ENCODE assay signal across 8 cellular contexts in genomic region chr1:245156736-245157505, GRCh38. TPM values are rescaled to one million over a fixed set of nuclear protein-coding genes. Genes with fewer than 3 reads are reported as not detected.
DNase-seq lines count a peak whose midpoint lies in the region; ATAC-seq and TF ChIP-seq lines count a peak whose summit lies in the region.

No MANE protein-coding gene starts in this region.

- peak overlapping the region; percentile 49 for H2AFZ ChIP-seq in neural cell (ENCODE audit: low read depth, low read length)

- H3K9me3 ChIP-seq in endodermal cell (ENCODE audit: control insufficient read depth, low read length) (peaks cover 19% of the 10 kb centered on the region), neural cell (ENCODE audit: low read length) (no peaks in the 10 kb centered on the region)

- H3K4me3 ChIP-seq in BJ (ENCODE audit: low read depth, low read length) (peak overlapping the region; percentile 82), endodermal cell (ENCODE audit: low read length) (peak overlapping the region; percentile 96), neural cell (ENCODE audit: low read length) (peak overlapping the region; percentile 91)

- H3K9me3 Mint-ChIP-seq in endodermal cell, result no peaks in the 10 kb centered on the region

- H3K9ac ChIP-seq in endodermal cell (ENCODE audit: extremely low read depth, low read length, poor library complexity, severe bottlenecking) (peak overlapping the region; percentile 61), neural cell (ENCODE audit: low read length) (peak overlapping the region; percentile 75)

- H3K27ac Mint-ChIP-seq in endodermal cell, result peak overlapping the region; percentile 56

- peak; percentile 49 for TF ChIP-seq RAD21 in neural cell (conservative IDR thresholded peaks at IDR 0.05)

- H3F3A ChIP-seq in neural cell (ENCODE audit: insufficient read depth, low read length, poor library complexity, severe bottlenecking), result peaks cover 3% of the 10 kb centered on the region

- H3K4me1 Mint-ChIP-seq in endodermal cell, result peaks cover 10% of the 10 kb centered on the region

- TF ChIP-seq EP300 in neural cell (conservative IDR thresholded peaks at IDR 0.05; ENCODE audit: poor library complexity, severe bottlenecking), result no peak

- no peak for DNase-seq in BJ (ENCODE audit: low read depth)
- DNase-seq in RPMI7951 (ENCODE audit: low read depth), result peak; percentile 56
- peak; percentile 76 for DNase-seq in endodermal cell
- no peak for DNase-seq in activated effector memory CD4-positive, alpha-beta T cell treated with anti-CD3 and anti-CD28 coated beads, Interleukin-2, amount 50 U/mL, for 16 hours
- no peak for DNase-seq in SW 1271 (lab: John Stamatoyannopoulos, UW)
- no peak for DNase-seq in stimulated activated CD4-positive, alpha-beta T cell treated with anti-CD3 and anti-CD28 coated beads, Interleukin-12 subunit alpha, Interleukin-12 subunit beta, amount 100 ng/mL, for 4 hours

- peak overlapping the region; percentile 74 for H3K4me2 ChIP-seq in neural cell (ENCODE audit: low read length)

- peaks cover 13% of the 10 kb centered on the region for H3K36me3 Mint-ChIP-seq in endodermal cell (ENCODE audit: low read depth)

- POLR2A ChIA-PET in BJ (lab: Charles Lee), result interaction anchor here (0.5 to 0.6 kb wide), 2 partner anchors 45 to 813 kb away, joined by 8 to 9 read pairs; no protein-coding TSS in a partner anchor

- H3K36me3 ChIP-seq in BJ (ENCODE audit: control insufficient read depth, insufficient read depth, low read length) (peaks cover 2% of the 10 kb centered on the region; the same call in 1 of the 2 replicates), endodermal cell (ENCODE audit: control insufficient read depth, insufficient read depth, low read length) (peaks cover 27% of the 10 kb centered on the region), neural cell (ENCODE audit: insufficient read depth, low read length) (no peaks in the 10 kb centered on the region)

- H3K27me3 ChIP-seq in BJ (ENCODE audit: control insufficient read depth, insufficient read depth, low read length), result no peaks in the 10 kb centered on the region
- H3K27me3 ChIP-seq in endodermal cell (ENCODE audit: control insufficient read depth, insufficient read depth, low read length, poor library complexity, severe bottlenecking), result peaks cover 13% of the 10 kb centered on the region
- H3K27me3 ChIP-seq in neural cell (ENCODE audit: insufficient read depth, low read depth, low read length), result peaks cover 23% of the 10 kb centered on the region

- peak; percentile 4 for ATAC-seq in GM21390 (IDR thresholded peaks at IDR 0.05; ENCODE audit: unreplicated experiment)

- WGBS in endodermal cell (ENCODE audit: insufficient coverage in 1 of 2, insufficient read length in 1 of 2), 2 experiments, result 3 to 5% methylated on average over 19 to 44 of the region's 44 CpGs

- H3K4me3 Mint-ChIP-seq in endodermal cell, result peak overlapping the region; percentile 72

- no peaks in the 10 kb centered on the region for H3K4me1 ChIP-seq in endodermal cell (ENCODE audit: control insufficient read depth, insufficient read depth, low read length)

- TF ChIP-seq CTCF in BJ (IDR thresholded peaks at IDR 0.05; ENCODE audit: insufficient read depth, low read depth, low read length), result no peak
- TF ChIP-seq CTCF in endodermal cell (conservative IDR thresholded peaks at IDR 0.05), result peak; percentile 9
- peak; percentile 54 for TF ChIP-seq CTCF in neural cell (IDR thresholded peaks at IDR 0.05; ENCODE audit: poor library complexity, severe bottlenecking)

- H3K79me2 ChIP-seq in neural cell (replicated peaks; ENCODE audit: insufficient read depth, low read length), result peaks cover 32% of the 10 kb centered on the region

- H3K27me3 Mint-ChIP-seq in endodermal cell (ENCODE audit: insufficient read depth), result peaks cover 40% of the 10 kb centered on the region

- H4K20me1 ChIP-seq in neural cell (ENCODE audit: insufficient read depth), result no peaks in the 10 kb centered on the region

- H3K27ac ChIP-seq in endodermal cell (ENCODE audit: low read depth, low read length) (no peak overlapping the region), neural cell (ENCODE audit: low read length) (peak overlapping the region; percentile 62)

- CTCF ChIA-PET in BJ (lab: Yijun Ruan, JAX), result interaction anchor here (0.6 to 5.3 kb wide), 36 partner anchors 8 to 1335 kb away, joined by 3 to 58 read pairs (median 3); no protein-coding TSS in a partner anchor

- H3K9me2 ChIP-seq in neural cell (ENCODE audit: insufficient read depth, low read length), result no peaks in the 10 kb centered on the region

TF ChIP-seq in neural cell, 6 proteins besides CTCF, POLR2A, EP300 and RAD21:
- peak; percentile 60 for TF ChIP-seq MXI1 (conservative IDR thresholded peaks at IDR 0.05; ENCODE audit: poor library complexity, severe bottlenecking)
- peak; percentile 72 for TF ChIP-seq SMC3 (conservative IDR thresholded peaks at IDR 0.05; ENCODE audit: poor library complexity)
- TF ChIP-seq POLR2AphosphoS5 (IDR thresholded peaks at IDR 0.05), result peak; percentile 29
- TF ChIP-seq TAF1 (IDR thresholded peaks at IDR 0.05; ENCODE audit: low read depth), result no peak

RNA-seq across cellular contexts. Expression of gene KIF26B, which starts 2.1 kb away (rescaled TPM):
- 2.8 and 3.0 TPM in 2 replicates for polyA plus RNA-seq in BJ (2011; rRNA removed)
- 19.6 and 32.0 TPM in 2 replicates for polyA minus RNA-seq in BJ (2011; rRNA and poly(A)+ RNA removed)
- 2.3 and 2.9 TPM in 2 replicates for total RNA-seq in RPMI7951 (2014; rRNA removed; shearing (Covaris generic))
- 10 to 100 TPM; 12.3 to 21.0 TPM for total RNA-seq in endodermal cell
- 4.8 TPM for polyA plus RNA-seq in endodermal cell (2013, experiment 1 of 2)
- polyA plus RNA-seq in endodermal cell (2013, experiment 2 of 2), result 5.2 TPM
- polyA plus RNA-seq in neural cell, result 6.3 and 7.2 TPM in 2 replicates
- polyA minus RNA-seq in neural cell, result 36.0 and 45.8 TPM in 2 replicates

Comparison
In these comparisons a context has a peak if more than half of its experiments do, and no peak if none do; other contexts are left out.
1. DNase-seq: peak in RPMI7951 (single experiment) and endodermal cell (single experiment); none in BJ (single experiment), activated effector memory CD4-positive, alpha-beta T cell treated with anti-CD3 and anti-CD28 coated beads, Interleukin-2, amount 50 U/mL, for 16 hours (single experiment), SW 1271 (0 of 2) and stimulated activated CD4-positive, alpha-beta T cell treated with anti-CD3 and anti-CD28 coated beads, Interleukin-12 subunit alpha, Interleukin-12 subunit beta, amount 100 ng/mL, for 4 hours (single experiment).
2. Peak in every context shown above with its lines, with median percentiles within 50 percentile points of each other: H3K4me3 ChIP-seq.